12 cellular contexts compared by ENCODE assay signal in genomic region chr10:63431962-63432797, GRCh38. TPM values are rescaled to one million over a fixed set of nuclear protein-coding genes. Genes with fewer than 3 reads are reported as not detected.
DNase-seq lines count a peak whose midpoint lies in the region; ATAC-seq, FAIRE-seq and TF ChIP-seq lines count a peak whose summit lies in the region.
"Had no signal": no experiment of that assay in that cellular context is flagged by ENCODE, and none has a peak within 500 bp of the region (broad histone marks: within the 10 kb centered on the region; RNA-seq: fewer than 3 reads in every experiment).

No MANE protein-coding gene starts in this region.

- POLR2A ChIA-PET in Caco-2 (lab: Charles Lee), result interaction anchor here (0.7 kb wide), 1 partner anchor 22 kb away, joined by 3 read pairs; no protein-coding TSS in a partner anchor

- no peaks in the 10 kb centered on the region for H3K9me3 Mint-ChIP-seq in Caco-2 (ENCODE audit: unreplicated experiment)

- 0 out of 2 replicates have a peak, but pooled peaks cover 2% of the 10 kb centered on the region for H3K36me3 ChIP-seq in Caco-2 (ENCODE audit: control insufficient read depth, insufficient read depth, low read length)
- H3K36me3 ChIP-seq: lower lobe of right lung, spleen had no signal

- no peaks in the 10 kb centered on the region for H3K9me3 ChIP-seq in Caco-2
- H3K9me3 ChIP-seq: lower lobe of right lung, spleen had no signal

- H3K27me3 ChIP-seq in Caco-2 (replicated peaks; ENCODE audit: control insufficient read depth, insufficient read depth, low read length), result no peaks in the 10 kb centered on the region
- H3K27me3 ChIP-seq in foreskin keratinocyte, result no peaks in the 10 kb centered on the region
- H3K27me3 ChIP-seq: spleen had no signal

- H3K27me3 Mint-ChIP-seq in Caco-2 (ENCODE audit: insufficient read depth, unreplicated experiment), result no peaks in the 10 kb centered on the region

- DNase-seq in Caco-2 (no peak), NCI-H226 (peak; percentile 45), foreskin keratinocyte (peak in 1 of 2 donors; percentile 67), anterior cingulate cortex (lab: John Stamatoyannopoulos, UW) (no peak), germinal center (ENCODE audit: low spot score) (no peak), iPS-NIHi7 (ENCODE audit: extremely low spot score) (no peak), urothelium cell line (ENCODE audit: low spot score) (no peak)
- DNase-seq: lower lobe of right lung, NCI-H2081, spleen had no signal

- peak; percentile 53 for ATAC-seq in GM21447 (IDR thresholded peaks at IDR 0.05; ENCODE audit: unreplicated experiment)
- peak; percentile 79 for ATAC-seq in foreskin keratinocyte
- ATAC-seq: lower lobe of right lung had no signal

- BruUV-seq in Caco-2 (replicated peaks; lab: Mats Ljungman, UMichigan), result no TSS peak

- peak overlapping the region; percentile 47 for H3K27ac ChIP-seq in foreskin keratinocyte
- H3K27ac ChIP-seq: lower lobe of right lung had no signal

- H3K4me1 ChIP-seq in Caco-2 (peaks cover 53% of the 10 kb centered on the region), foreskin keratinocyte (peaks cover 56% of the 10 kb centered on the region)

- intact Hi-C loops in Caco-2 (cut with micrococcal nuclease; ENCODE audit: unreplicated experiment), result no loop called here

- H3K4me3 ChIP-seq in Caco-2 (ENCODE audit: low read depth, low read length), result no peak overlapping the region
- H3K4me3 ChIP-seq: lower lobe of right lung, spleen had no signal

- no peak for FAIRE-seq in urothelium cell line (lab: Jason Lieb, UNC)
- FAIRE-seq: GM19239 had no signal

- TF ChIP-seq CTCF in Caco-2 (IDR thresholded peaks at IDR 0.05; ENCODE audit: insufficient read depth in 1 of 2, low read depth in 1 of 2, low read length in 1 of 2, severe bottlenecking in 1 of 2, unreplicated experiment in 1 of 2) (no peak), foreskin keratinocyte (conservative IDR thresholded peaks at IDR 0.05) (peak; percentile 2)

- peaks cover 30% of the 10 kb centered on the region for H3K4me1 Mint-ChIP-seq in Caco-2 (ENCODE audit: low read depth, unreplicated experiment)

- no peak overlapping the region for H3K4me3 Mint-ChIP-seq in Caco-2 (ENCODE audit: unreplicated experiment)

- CTCF ChIA-PET in Caco-2 (lab: Charles Lee), result no interaction called here

- H3K36me3 Mint-ChIP-seq in Caco-2 (ENCODE audit: insufficient read depth, unreplicated experiment), result peaks cover 24% of the 10 kb centered on the region

- peak overlapping the region; percentile 53 for H3K27ac Mint-ChIP-seq in Caco-2 (ENCODE audit: unreplicated experiment)

RNA-seq across cellular contexts. Expression of gene JMJD1C, which starts 33.6 kb away (rescaled TPM):
- total RNA-seq in Caco-2 (2022) (89.7 and 95.7 TPM in 2 replicates), foreskin keratinocyte (42.0 and 51.6 TPM in 2 replicates)
- polyA plus RNA-seq in foreskin keratinocyte, result 11.4 and 12.0 TPM in 2 replicates
